In genomic region chr10:44308935-44309334, GRCh38 we compare ENCODE assay signal across 29 cellular contexts.
"Had no signal": no experiment of that assay in that cellular context is flagged by ENCODE, and none has a peak within 500 bp of the region (broad histone marks: within the 10 kb centered on the region; RNA-seq: fewer than 3 reads in every experiment).

No MANE protein-coding gene starts in this region.

- H2AFZ ChIP-seq: neural progenitor cell had no signal

- H3K4me2 ChIP-seq: neural progenitor cell, smooth muscle cell had no signal

- H3K4me3 ChIP-seq: coronary artery, esophagus squamous epithelium, heart right ventricle, lung, neural progenitor cell, pancreas, right atrium auricular region, smooth muscle cell, stomach, thyroid gland had no signal

- H3K27ac ChIP-seq: coronary artery, heart right ventricle, neural progenitor cell, pancreas, right atrium auricular region, stomach, thyroid gland had no signal

- H3K9me3 ChIP-seq: esophagus squamous epithelium, pancreas, right atrium auricular region, stomach, thyroid gland had no signal

- H3K4me1 ChIP-seq: neural progenitor cell had no signal

- H3K36me3 Mint-ChIP-seq: memory B cell; neural progenitor cell; stimulated activated effector memory CD8-positive, alpha-beta T cell treated with anti-CD3 and anti-CD28 coated beads, Interleukin-12 subunit alpha, Interleukin-12 subunit beta, amount 100 ng/mL, for 72 hours had no signal

- H3K36me3 ChIP-seq: esophagus squamous epithelium, heart right ventricle, neural progenitor cell, pancreas, right atrium auricular region, stomach, thyroid gland had no signal

- H3K4me1 Mint-ChIP-seq: memory B cell had no signal

- DNase-seq: dermis blood vessel endothelial cell; effector memory CD4-positive, alpha-beta T cell; esophagus squamous epithelium; foreskin melanocyte; glutamatergic neuron; heart right ventricle; hippocampal formation; islet precursor cell; kidney glomerular epithelial cell; left ventricle myocardium superior; nucleus accumbens; pancreas; stimulated activated CD4-positive, alpha-beta T cell treated with anti-CD3 and anti-CD28 coated beads, Interleukin-12 subunit alpha, Interleukin-12 subunit beta, amount 100 ng/mL, for 4 hours; stimulated activated CD4-positive, alpha-beta T cell treated with anti-CD3 and anti-CD28 coated beads, Interleukin-1b, Interleukin-23, amount 100 ng/mL, for 48 hours; stimulated activated CD4-positive, alpha-beta T cell treated with anti-CD3 and anti-CD28 coated beads, Interleukin-4, amount 100 ng/mL, for 1 hour; stimulated activated naive CD4-positive, alpha-beta T cell treated with Interleukin-2 at 50 U/mL for 16 hours; stomach; thyroid gland; trophoblast cell had no signal

- H3K4me3 Mint-ChIP-seq: memory B cell; nephron; neural progenitor cell; stimulated activated effector memory CD8-positive, alpha-beta T cell treated with anti-CD3 and anti-CD28 coated beads, Interleukin-12 subunit alpha, Interleukin-12 subunit beta, amount 100 ng/mL, for 72 hours had no signal

- H3K27me3 ChIP-seq: heart right ventricle, pancreas, right atrium auricular region, thyroid gland had no signal

- H3K27ac Mint-ChIP-seq: memory B cell; nephron; neural progenitor cell; progenitor cell of endocrine pancreas; stimulated activated effector memory CD8-positive, alpha-beta T cell treated with anti-CD3 and anti-CD28 coated beads, Interleukin-12 subunit alpha, Interleukin-12 subunit beta, amount 100 ng/mL, for 72 hours had no signal

- H3K9ac ChIP-seq: neural progenitor cell had no signal

- ATAC-seq: heart right ventricle; left ventricle myocardium superior; pancreas; sciatic nerve; stimulated activated effector memory CD8-positive, alpha-beta T cell treated with anti-CD3 and anti-CD28 coated beads, Interleukin-12 subunit alpha, Interleukin-12 subunit beta, amount 100 ng/mL, for 72 hours had no signal
